Comparison of ENCODE assay signal across 30 cellular contexts in the genomic region with DNA sequence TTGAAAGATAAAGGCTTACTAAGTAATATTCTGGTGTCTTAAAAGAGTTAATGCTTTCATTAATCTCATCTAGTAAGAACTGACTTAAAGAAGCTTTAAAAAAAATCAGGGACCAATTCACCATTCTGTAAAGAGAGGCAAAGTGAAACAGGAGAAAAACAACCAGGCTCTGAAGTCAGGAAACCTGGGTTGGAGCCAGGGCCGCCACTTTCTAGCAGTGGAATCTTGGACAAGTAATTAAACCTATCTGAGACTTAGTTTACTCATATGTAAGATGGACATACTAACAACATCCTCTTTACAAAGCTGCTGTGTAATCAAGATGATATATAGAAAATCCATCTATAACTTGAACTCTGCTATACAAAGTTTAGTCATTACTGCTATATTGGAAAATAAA.
"Had no signal": no experiment of that assay in that cellular context is flagged by ENCODE, and none has a peak within 500 bp of the region (broad histone marks: within the 10 kb centered on the region; RNA-seq: fewer than 3 reads in every experiment).

No MANE protein-coding gene starts in this region.

- DNase-seq: activated CD4-positive, alpha-beta memory T cell treated with anti-CD3 and anti-CD28 coated beads for 36 hours; activated CD4-positive, alpha-beta T cell treated with anti-CD3 and anti-CD28 coated beads for 48 hours; activated CD8-positive, alpha-beta memory T cell treated with anti-CD3 and anti-CD28 coated beads, Interleukin-2, amount 50 U/mL, for 4 hours; activated effector memory CD4-positive, alpha-beta T cell treated with anti-CD3 and anti-CD28 coated beads, Interleukin-2, amount 50 U/mL, for 16 hours; activated naive CD4-positive, alpha-beta T cell treated with anti-CD3 and anti-CD28 coated beads for 36 hours; activated naive CD8-positive, alpha-beta T cell treated with anti-CD3 and anti-CD28 coated beads for 36 hours; activated T-cell treated with anti-CD3 and anti-CD28 coated beads, Interleukin-2, amount 50 U/mL, for 1 hour; adrenal gland; cerebellar nuclear complex; colonic mucosa; effector CD8-positive, alpha-beta T cell; esophagus squamous epithelium; head of caudate nucleus; hippocampal formation; immature natural killer cell; naive B cell; nephron progenitor cell; stimulated activated CD4-positive, alpha-beta T cell treated with anti-CD3 and anti-CD28 coated beads, Interleukin-15, amount 100 ng/mL, for 24 hours; stimulated activated CD4-positive, alpha-beta T cell treated with anti-CD3 and anti-CD28 coated beads, Interleukin-2, amount 100 ng/mL, for 24 hours; stimulated activated naive B cell treated with anti-CD40 and anti-IgM and Interleukin-4, amounts not matched to agents 10 μg/mL and 1 μg/mL and 100 μg/mL, for 72 hours; T-helper 9 cell; testis; transverse colon had no signal

- H3K27ac ChIP-seq: adrenal gland, cardiac muscle cell, colonic mucosa, epithelial cell of prostate, esophagus squamous epithelium, gastroesophageal sphincter, left lung, neutrophil, testis, transverse colon, VCaP had no signal

- H3K27me3 ChIP-seq: adrenal gland, colonic mucosa, esophagus squamous epithelium, gastroesophageal sphincter, left lung, neutrophil, testis, transverse colon had no signal

- H3K4me3 ChIP-seq: adrenal gland, cardiac muscle cell, colonic mucosa, esophagus squamous epithelium, gastroesophageal sphincter, left lung, testis, transverse colon had no signal

- ATAC-seq: activated CD4-positive, CD25-positive, alpha-beta regulatory T cell treated with anti-CD3 and anti-CD28 coated beads, Interleukin-2, amount 50 U/mL, for 24 hours; gastroesophageal sphincter; left lung; stimulated activated naive B cell treated with anti-CD40 and anti-IgM and Interleukin-4, amounts not matched to agents 10 μg/mL and 1 μg/mL and 100 μg/mL, for 72 hours had no signal

- H3K36me3 ChIP-seq: adrenal gland, cardiac muscle cell, colonic mucosa, esophagus squamous epithelium, gastroesophageal sphincter, left lung, neutrophil, transverse colon had no signal

- H3K9me3 ChIP-seq: adrenal gland, colonic mucosa, esophagus squamous epithelium, gastroesophageal sphincter, left lung, neutrophil, testis, transverse colon had no signal

- H3K4me1 ChIP-seq: adrenal gland, colonic mucosa, gastroesophageal sphincter, left lung, testis had no signal
